In genomic region chr16:87722590-87723223, GRCh38 we compare ENCODE assay signal across 13 cellular contexts. TPM values are rescaled to one million over a fixed set of nuclear protein-coding genes. Genes with fewer than 3 reads are reported as not detected.
DNase-seq lines count a peak whose midpoint lies in the region; ATAC-seq and TF ChIP-seq lines count a peak whose summit lies in the region.
"Had no signal": no experiment of that assay in that cellular context is flagged by ENCODE, and none has a peak within 500 bp of the region (broad histone marks: within the 10 kb centered on the region; RNA-seq: fewer than 3 reads in every experiment).

No MANE protein-coding gene starts in this region.

- H3K4me1 ChIP-seq in BE2C, result peaks cover 23% of the 10 kb centered on the region
- peaks cover 92% of the 10 kb centered on the region for H3K4me1 ChIP-seq in DOHH2 (ENCODE audit: control insufficient read depth, low read length)
- peaks cover 0 to 8% (median 0%) of the 10 kb centered on the region in 3 donors for H3K4me1 ChIP-seq in esophagus squamous epithelium

- H3K4me3 ChIP-seq in BE2C (ENCODE audit: low read depth, low read length) (peak overlapping the region; percentile 2; the same call in 1 of the 2 replicates), DOHH2 (ENCODE audit: low read length) (peak overlapping the region; percentile 58), esophagus squamous epithelium (no peak overlapping the region)

- ATAC-seq in central memory CD8-positive, alpha-beta T cell (replicated peaks; ENCODE audit: extremely low read depth, poor library complexity, severe bottlenecking), result no peak
- ATAC-seq in GM19452 (IDR thresholded peaks at IDR 0.05; ENCODE audit: unreplicated experiment), result no peak
- ATAC-seq: activated T-cell treated with anti-CD3 and anti-CD28 coated beads, Interleukin-2, amount 50 U/mL, for 4 hours had no signal

- TF ChIP-seq POLR2A in esophagus squamous epithelium (IDR thresholded peaks at IDR 0.05), result no peak

- H3K27me3 ChIP-seq in BE2C (no peaks in the 10 kb centered on the region), DOHH2 (ENCODE audit: control insufficient read depth, low read length) (no peaks in the 10 kb centered on the region), esophagus squamous epithelium (no peaks in the 10 kb centered on the region)

- no peaks in the 10 kb centered on the region for H3K9me3 Mint-ChIP-seq in central memory CD8-positive, alpha-beta T cell
- no peaks in the 10 kb centered on the region for H3K9me3 Mint-ChIP-seq in nephron
- H3K9me3 Mint-ChIP-seq: activated CD4-positive, alpha-beta T cell treated with anti-CD3 and anti-CD28 coated beads, Interleukin-2, amount 10 ng/mL, durations not matched to agents 24 days and 14 days; activated T-cell treated with anti-CD3 and anti-CD28 coated beads, Interleukin-2, amount 50 U/mL, for 4 hours; effector memory CD8-positive, alpha-beta T cell had no signal

- TF ChIP-seq CTCF in BE2C (IDR thresholded peaks at IDR 0.05; ENCODE audit: low read depth, low read length) (no peak), DOHH2 (IDR thresholded peaks at IDR 0.05; ENCODE audit: low read depth, low read length, poor library complexity, severe bottlenecking) (no peak), nephron (IDR thresholded peaks at IDR 0.05; ENCODE audit: unreplicated experiment in 3 of 3) (no peak), esophagus squamous epithelium (IDR thresholded peaks at IDR 0.05) (no peak)

- H3F3A ChIP-seq in DOHH2 (ENCODE audit: control insufficient read depth, insufficient read depth), result peaks cover 34% of the 10 kb centered on the region

- H3K4me3 Mint-ChIP-seq in central memory CD8-positive, alpha-beta T cell, result peak overlapping the region; percentile 31
- peak overlapping the region in 2 of 3 experiments; percentile 1 to 29 for H3K4me3 Mint-ChIP-seq in nephron
- H3K4me3 Mint-ChIP-seq: activated CD4-positive, alpha-beta T cell treated with anti-CD3 and anti-CD28 coated beads, Interleukin-2, amount 10 ng/mL, durations not matched to agents 24 days and 14 days; activated T-cell treated with anti-CD3 and anti-CD28 coated beads, Interleukin-2, amount 50 U/mL, for 4 hours; effector memory CD8-positive, alpha-beta T cell had no signal

- H3K36me3 Mint-ChIP-seq in central memory CD8-positive, alpha-beta T cell (ENCODE audit: insufficient read depth), result peaks cover 43% of the 10 kb centered on the region
- peaks cover 74% of the 10 kb centered on the region for H3K36me3 Mint-ChIP-seq in nephron (ENCODE audit: low read depth)

- H4K20me1 ChIP-seq in DOHH2 (ENCODE audit: control insufficient read depth, insufficient read depth, low read depth, low read length), result no peaks in the 10 kb centered on the region

- WGBS in esophagus squamous epithelium, 2 donors, result 98% methylated on average over 16 to 17 of the region's 19 CpGs

- peaks cover 59% of the 10 kb centered on the region for H3K79me2 ChIP-seq in DOHH2 (ENCODE audit: control insufficient read depth, low read length)

- DNase-seq in BE2C (no peak), esophagus squamous epithelium (lab: John Stamatoyannopoulos, UW) (no peak), AML-193 (lab: John Stamatoyannopoulos, UW) (no peak), HPDE6-E6E7 (ENCODE audit: extremely low spot score) (no peak)
- no peak for DNase-seq in central memory CD8-positive, alpha-beta T cell (ENCODE audit: low spot score in 2 of 2)
- DNase-seq: activated CD4-positive, alpha-beta T cell treated with anti-CD3 and anti-CD28 coated beads, Interleukin-2, amount 10 ng/mL, durations not matched to agents 24 days and 14 days; activated T-cell treated with anti-CD3 and anti-CD28 coated beads, Interleukin-2, amount 50 U/mL, for 4 hours; central memory CD4-positive, alpha-beta T cell; effector memory CD8-positive, alpha-beta T cell; NCI-H526 treated with DMSO at 0.1 percent for 48 hours had no signal

- no peaks in the 10 kb centered on the region for H3K9me3 ChIP-seq in BE2C
- H3K9me3 ChIP-seq in DOHH2 (ENCODE audit: control insufficient read depth, insufficient read depth, low read length), result no peaks in the 10 kb centered on the region
- H3K9me3 ChIP-seq in esophagus squamous epithelium, result no peaks in the 10 kb centered on the region

- peak overlapping the region; percentile 98 for H3K27ac ChIP-seq in DOHH2 (ENCODE audit: low read depth, low read length)
- H3K27ac ChIP-seq in esophagus squamous epithelium, result no peak overlapping the region

- no peaks in the 10 kb centered on the region for H3K9me2 ChIP-seq in DOHH2 (replicated peaks; ENCODE audit: control insufficient read depth, low read length)

- H3K27ac Mint-ChIP-seq in central memory CD8-positive, alpha-beta T cell (ENCODE audit: low read depth), result peak overlapping the region; percentile 94
- peak overlapping the region; percentile 30 to 70 (median 53) for H3K27ac Mint-ChIP-seq in nephron
- H3K27ac Mint-ChIP-seq: activated CD4-positive, alpha-beta T cell treated with anti-CD3 and anti-CD28 coated beads, Interleukin-2, amount 10 ng/mL, durations not matched to agents 24 days and 14 days had no signal

- peak overlapping the region; percentile 66 for H3K4me2 ChIP-seq in DOHH2 (ENCODE audit: low read length)

- no peaks in the 10 kb centered on the region for H3K27me3 Mint-ChIP-seq in central memory CD8-positive, alpha-beta T cell
- peaks cover 11% of the 10 kb centered on the region for H3K27me3 Mint-ChIP-seq in nephron (ENCODE audit: low read depth)
- H3K27me3 Mint-ChIP-seq: activated CD4-positive, alpha-beta T cell treated with anti-CD3 and anti-CD28 coated beads, Interleukin-2, amount 10 ng/mL, durations not matched to agents 24 days and 14 days; effector memory CD8-positive, alpha-beta T cell had no signal

- H3K4me1 Mint-ChIP-seq in central memory CD8-positive, alpha-beta T cell, result peaks cover 36% of the 10 kb centered on the region
- peaks cover 34% of the 10 kb centered on the region for H3K4me1 Mint-ChIP-seq in nephron

- H3K36me3 ChIP-seq in BE2C (peaks cover 27% of the 10 kb centered on the region), DOHH2 (ENCODE audit: control insufficient read depth, low read length) (peaks cover 76% of the 10 kb centered on the region), esophagus squamous epithelium (peaks cover 0 to 89% (median 0%) of the 10 kb centered on the region in 3 donors)

- intact Hi-C loops in esophagus squamous epithelium (cut with DNase I), result no loop called here

RNA-seq across cellular contexts. Expression of gene KLHDC4, which starts 43.1 kb away (rescaled TPM):
- polyA plus RNA-seq in BE2C (2012; ENCODE audit: insufficient read depth, insufficient read length, low read depth), result 72.7 TPM
- 10 to 100 TPM; 16.2 to 29.4 (median 21.5) TPM for total RNA-seq in esophagus squamous epithelium

Comparison
In these comparisons a context has a peak if more than half of its experiments do, and no peak if none do; other contexts are left out.
1. H3K4me3 ChIP-seq: peak in BE2C (single experiment) and DOHH2 (single experiment); none in esophagus squamous epithelium (0 of 4).